ENCODE assay signal across 16 cellular contexts in the genomic region with DNA sequence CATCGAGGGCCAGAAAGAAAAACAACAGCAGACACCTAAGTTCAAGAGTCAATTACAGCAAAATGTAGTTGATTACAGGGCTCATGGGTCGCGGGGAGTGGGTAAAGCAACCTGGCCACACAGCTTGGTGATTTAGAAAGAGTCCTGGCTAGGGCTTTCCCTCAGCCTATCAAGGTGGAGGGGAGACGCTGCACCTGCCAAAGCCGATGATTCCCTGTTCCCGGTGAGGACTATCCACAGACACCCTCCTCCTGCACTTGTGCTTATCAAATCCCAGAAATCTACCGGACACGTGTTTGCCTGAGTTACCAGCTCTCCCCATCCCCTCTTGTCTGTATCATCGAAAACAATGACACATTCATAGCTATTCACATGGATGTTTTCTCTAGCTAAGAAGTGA. TPM values are rescaled to one million over a fixed set of nuclear protein-coding genes. Genes with fewer than 3 reads are reported as not detected.
DNase-seq lines count a peak whose midpoint lies in the region; TF ChIP-seq lines count a peak whose summit lies in the region.
"Had no signal": no experiment of that assay in that cellular context is flagged by ENCODE, and none has a peak within 500 bp of the region (broad histone marks: within the 10 kb centered on the region; RNA-seq: fewer than 3 reads in every experiment).

No MANE protein-coding gene starts in this region.

- no peak for TF ChIP-seq CTCF in neural crest cell (conservative IDR thresholded peaks at IDR 0.05)
- TF ChIP-seq CTCF in GM20000 (IDR thresholded peaks at IDR 0.05; ENCODE audit: extremely low read depth, missing control alignments), result no peak
- no peak for TF ChIP-seq CTCF in transverse colon (IDR thresholded peaks at IDR 0.05)

- H3K36me3 ChIP-seq in trophoblast cell (ENCODE audit: control insufficient read depth in 1 of 2, insufficient read depth in 2 of 2, low read length in 2 of 2), result no peaks in the 10 kb centered on the region
- no peaks in the 10 kb centered on the region for H3K36me3 ChIP-seq in transverse colon

- intact Hi-C loops in transverse colon (cut with DNase I; ENCODE audit: low total_unique reads), result no loop called here

- no peak overlapping the region for H2AK5ac ChIP-seq in trophoblast cell (ENCODE audit: low read length)

- H2BK120ac ChIP-seq in trophoblast cell (ENCODE audit: insufficient read depth, low read length, poor library complexity), result no peak overlapping the region

- no CpG with 5 or more reads among the region's 9 CpGs for WGBS in trophoblast cell (ENCODE audit: extremely low coverage, insufficient coverage, insufficient read length)
- 74 to 78% methylated on average over 6 to 9 of the region's 9 CpGs for WGBS in transverse colon (ENCODE audit: low coverage in 1 of 2), 2 donors

- TF ChIP-seq EP300 in transverse colon (IDR thresholded peaks at IDR 0.05; ENCODE audit: low read depth), result no peak

- no peak overlapping the region for H3K14ac ChIP-seq in trophoblast cell (ENCODE audit: low read length)

- no peak overlapping the region for H4K91ac ChIP-seq in trophoblast cell (ENCODE audit: low read depth, low read length)

- H3K27me3 Mint-ChIP-seq in neural crest cell (ENCODE audit: low read depth), result no peaks in the 10 kb centered on the region

- H3K4me2 ChIP-seq in trophoblast cell (ENCODE audit: low read length), result no peak overlapping the region
- H3K4me2 ChIP-seq: A549 had no signal

- H3K4me3 ChIP-seq in trophoblast cell (ENCODE audit: low read depth, low read length) (no peak overlapping the region), transverse colon (no peak overlapping the region)
- H3K4me3 ChIP-seq: A549 had no signal

- no peak overlapping the region for H3K4ac ChIP-seq in trophoblast cell (ENCODE audit: low read depth, low read length)

- no peak overlapping the region for H2AFZ ChIP-seq in trophoblast cell (ENCODE audit: insufficient read depth, low read length, poor library complexity)

- H3K79me1 ChIP-seq in trophoblast cell (ENCODE audit: low read length), result no peaks in the 10 kb centered on the region

- H3K9me3 ChIP-seq in trophoblast cell (ENCODE audit: insufficient read depth, low read depth, low read length) (no peaks in the 10 kb centered on the region), transverse colon (no peaks in the 10 kb centered on the region)
- H3K9me3 ChIP-seq: A549 had no signal

- H2BK5ac ChIP-seq in trophoblast cell (ENCODE audit: low read depth, low read length, poor library complexity), result no peak overlapping the region

- no peak overlapping the region for H2BK12ac ChIP-seq in trophoblast cell (ENCODE audit: low read length)

- peaks cover 14% of the 10 kb centered on the region for H3K9me3 Mint-ChIP-seq in neural crest cell

- no peak overlapping the region for H3K4me3 Mint-ChIP-seq in neural crest cell
- H3K4me3 Mint-ChIP-seq: CD14-positive monocyte; CD8-positive, alpha-beta T cell; H9 had no signal

- H3K9ac ChIP-seq in trophoblast cell (ENCODE audit: low read length), result no peak overlapping the region

- in situ Hi-C loops in transverse colon (cut with MboI; ENCODE audit: low pct_ligation_motif_present in 1 of 4, low pct_unique_long_range_greater_than_20kb in 1 of 4, low sequenced_read_pairs in 3 of 4), result no loop called here

- DNase-seq in NCI-H1105 treated with DMSO at 0.1 percent for 48 hours (lab: John Stamatoyannopoulos, UW), result peak; percentile 36
- peak; percentile 26 for DNase-seq in NCI-H146 treated with DMSO at 0.1 percent for 48 hours (lab: John Stamatoyannopoulos, UW; ENCODE audit: unreplicated experiment)
- DNase-seq in NCI-H748 treated with DMSO at 0.1 percent for 48 hours (lab: John Stamatoyannopoulos, UW), result peak; percentile 37
- DNase-seq in neural crest cell (ENCODE audit: low read depth, low spot score), result no peak
- DNase-seq in GM20000 (ENCODE audit: low spot score), result no peak
- no peak for DNase-seq in trophoblast cell
- no peak for DNase-seq in transverse colon
- DNase-seq: CD8-positive, alpha-beta T cell; COR-L47; DMS153; DMS79 treated with DMSO at 0.1 percent for 48 hours; EL; GOT3; H9 had no signal

- no peak overlapping the region for H4K8ac ChIP-seq in trophoblast cell (ENCODE audit: low read depth, low read length)

- no peak overlapping the region for H4K12ac ChIP-seq in trophoblast cell (ENCODE audit: low read depth, low read length)

- H3K4me1 ChIP-seq in trophoblast cell (ENCODE audit: control insufficient read depth in 1 of 2, insufficient read depth in 2 of 2, low read length in 2 of 2) (no peaks in the 10 kb centered on the region), transverse colon (no peaks in the 10 kb centered on the region)
- H3K4me1 ChIP-seq: A549 had no signal

- H3K23ac ChIP-seq in trophoblast cell (ENCODE audit: low read length), result no peak overlapping the region

- H3K27ac ChIP-seq in trophoblast cell (ENCODE audit: low read depth, low read length), result no peak overlapping the region
- no peak overlapping the region for H3K27ac ChIP-seq in transverse colon
- H3K27ac ChIP-seq: A549 had no signal

- no peaks in the 10 kb centered on the region for H3K27me3 ChIP-seq in trophoblast cell (ENCODE audit: insufficient read depth, low read length)
- peaks cover 4% of the 10 kb centered on the region for H3K27me3 ChIP-seq in transverse colon

- H3K79me2 ChIP-seq in trophoblast cell (ENCODE audit: control insufficient read depth, insufficient read depth, low read length, poor library complexity), result no peaks in the 10 kb centered on the region

- no peak for TF ChIP-seq POLR2A in transverse colon (IDR thresholded peaks at IDR 0.05)

- H3K36me3 Mint-ChIP-seq in neural crest cell (ENCODE audit: low read depth), result peaks cover 18% of the 10 kb centered on the region
- H3K36me3 Mint-ChIP-seq: CD14-positive monocyte; CD8-positive, alpha-beta T cell had no signal

- no peak overlapping the region for H3K18ac ChIP-seq in trophoblast cell (ENCODE audit: low read length)

- H3K27ac Mint-ChIP-seq in neural crest cell (ENCODE audit: unreplicated experiment), result peak overlapping the region; percentile 20
- H3K27ac Mint-ChIP-seq: CD14-positive monocyte; CD8-positive, alpha-beta T cell; H9 had no signal

- peaks cover 34% of the 10 kb centered on the region for H3K4me1 Mint-ChIP-seq in neural crest cell
- H3K4me1 Mint-ChIP-seq: CD14-positive monocyte had no signal

RNA-seq across cellular contexts. Expression of a gene that starts 7.0 kb away (rescaled TPM):
- total RNA-seq in neural crest cell (197 and 201 TPM in 2 replicates), transverse colon (under 1 TPM; 0.32 to 0.75 (median 0.40) TPM)
- polyA plus RNA-seq in trophoblast cell (2013), result 11.8 and 12.1 TPM in 2 replicates
- total RNA-seq: CD8-positive, alpha-beta T cell had no signal
- polyA plus RNA-seq: A549, CD14-positive monocyte had no signal

Comparison
In these comparisons a context has a peak if more than half of its experiments do, and no peak if none do; other contexts are left out.
1. DNase-seq: peak in NCI-H1105 treated with DMSO at 0.1 percent for 48 hours (single experiment), NCI-H146 treated with DMSO at 0.1 percent for 48 hours (single experiment) and NCI-H748 treated with DMSO at 0.1 percent for 48 hours (single experiment); none in neural crest cell (single experiment), GM20000 (single experiment), trophoblast cell (0 of 2) and transverse colon (single experiment).
2. RNA of a gene that starts 7.0 kb away (total RNA-seq): 197 to 201 TPM in neural crest cell; 0.32 to 0.75 TPM in transverse colon; every median in the first group is over 100 times any median in the second.